7 cellular contexts compared by ENCODE assay signal in genomic region chr4:85498068-85498733, GRCh38. TPM values are rescaled to one million over a fixed set of nuclear protein-coding genes. Genes with fewer than 3 reads are reported as not detected.
DNase-seq lines count a peak whose midpoint lies in the region; ATAC-seq, FAIRE-seq and TF ChIP-seq lines count a peak whose summit lies in the region.

No MANE protein-coding gene starts in this region.

- no peaks in the 10 kb centered on the region for H3K9me3 ChIP-seq in Panc1 (ENCODE audit: control insufficient read depth, insufficient read depth, low read depth, low read length)
- no peaks in the 10 kb centered on the region for H3K9me3 ChIP-seq in testis
- H3K9me3 ChIP-seq in Caco-2, result no peaks in the 10 kb centered on the region

- no peaks in the 10 kb centered on the region for H3K9me3 Mint-ChIP-seq in Caco-2 (ENCODE audit: unreplicated experiment)

- H3K27ac Mint-ChIP-seq in Caco-2 (ENCODE audit: unreplicated experiment), result no peak overlapping the region

- no peaks in the 10 kb centered on the region for H3K27me3 Mint-ChIP-seq in Caco-2 (ENCODE audit: insufficient read depth, unreplicated experiment)

- BruUV-seq in Panc1 (replicated peaks; lab: Mats Ljungman, UMichigan) (no TSS peak), Caco-2 (replicated peaks; lab: Mats Ljungman, UMichigan) (no TSS peak)

- H3K4me1 Mint-ChIP-seq in Caco-2 (ENCODE audit: low read depth, unreplicated experiment), result peaks cover 11% of the 10 kb centered on the region

- H3K4me1 ChIP-seq in Panc1 (ENCODE audit: control insufficient read depth, insufficient read depth, low read length), result peaks cover 39% of the 10 kb centered on the region
- peaks cover 13% of the 10 kb centered on the region for H3K4me1 ChIP-seq in testis
- no peaks in the 10 kb centered on the region for H3K4me1 ChIP-seq in Caco-2

- no peak for DNase-seq in GM19239 (ENCODE audit: insufficient read length, low spot score)
- DNase-seq in Panc1 (ENCODE audit: low read depth, low spot score), result no peak
- peak in 29 of 42 donors; percentile 15 to 73 (median 35) for DNase-seq in head of caudate nucleus
- peak; percentile 57 for DNase-seq in testis
- no peak for DNase-seq in Caco-2
- no peak for DNase-seq in NCI-H1417 treated with DMSO at 0.1 percent for 48 hours (lab: John Stamatoyannopoulos, UW)

- in situ Hi-C loops in Panc1 (cut with HindIII; ENCODE audit: low pct_unique_long_range_greater_than_20kb, low sequenced_read_pairs), result no loop called here

- no peak for TF ChIP-seq CTCF in Panc1 (IDR thresholded peaks at IDR 0.05)
- TF ChIP-seq CTCF in testis (IDR thresholded peaks at IDR 0.05), result no peak
- TF ChIP-seq CTCF in Caco-2 (IDR thresholded peaks at IDR 0.05; ENCODE audit: insufficient read depth in 1 of 2, low read depth in 1 of 2, low read length in 1 of 2, severe bottlenecking in 1 of 2, unreplicated experiment in 1 of 2), result no peak

- ATAC-seq in HG03039 (IDR thresholded peaks at IDR 0.05; ENCODE audit: unreplicated experiment) (peak; percentile 98), Panc1 (peak; percentile 72)

- H3K27me3 ChIP-seq in Panc1 (ENCODE audit: control insufficient read depth, insufficient read depth, low read length) (no peaks in the 10 kb centered on the region), testis (no peaks in the 10 kb centered on the region), Caco-2 (replicated peaks; ENCODE audit: control insufficient read depth, insufficient read depth, low read length) (no peaks in the 10 kb centered on the region)

- CTCF ChIA-PET in Panc1 (lab: Charles Lee) (no interaction called here), Caco-2 (lab: Charles Lee) (no interaction called here)

- H3K36me3 Mint-ChIP-seq in Caco-2 (ENCODE audit: insufficient read depth, unreplicated experiment), result no peaks in the 10 kb centered on the region

- no peak overlapping the region for H3K4me3 Mint-ChIP-seq in Caco-2 (ENCODE audit: unreplicated experiment)

- H3K27ac ChIP-seq in Panc1 (ENCODE audit: low read length) (peak overlapping the region; percentile 99), testis (peak overlapping the region in 1 of 2 donors; percentile 66)

- no peak for TF ChIP-seq POLR2A in testis (IDR thresholded peaks at IDR 0.05)

- intact Hi-C loops in Panc1 (cut with micrococcal nuclease; ENCODE audit: unreplicated experiment) (no loop called here), head of caudate nucleus (cut with DNase I) (no loop called here), testis (cut with DNase I; ENCODE audit: low total_unique reads) (no loop called here), Caco-2 (cut with micrococcal nuclease; ENCODE audit: unreplicated experiment) (no loop called here)

- 50 to 61% methylated on average over 5 of the region's 5 CpGs for WGBS in testis, 2 donors

- H3K36me3 ChIP-seq in Panc1 (ENCODE audit: control insufficient read depth, insufficient read depth, low read length), result no peaks in the 10 kb centered on the region
- no peaks in the 10 kb centered on the region for H3K36me3 ChIP-seq in testis (ENCODE audit: low read depth, missing control alignments)
- H3K36me3 ChIP-seq in Caco-2 (ENCODE audit: control insufficient read depth, insufficient read depth, low read length), result no peaks in the 10 kb centered on the region

- peak; percentile 18 for FAIRE-seq in GM19239 (lab: Jason Lieb, UNC)

- POLR2A ChIA-PET in Panc1 (lab: Charles Lee), result interaction anchor here (0.7 kb wide), 1 partner anchor 242 kb away, joined by 3 read pairs; no protein-coding TSS in a partner anchor
- POLR2A ChIA-PET in Caco-2 (lab: Charles Lee), result no interaction called here

- H3K4me3 ChIP-seq in Panc1 (ENCODE audit: low read depth in 2 of 2, low read length in 2 of 2) (no peak overlapping the region), testis (no peak overlapping the region), Caco-2 (ENCODE audit: low read depth, low read length) (no peak overlapping the region)

RNA-seq across cellular contexts. Expression of gene ARHGAP24, which starts 23.3 kb away (rescaled TPM):
- total RNA-seq in Panc1 (2021; ENCODE audit: unreplicated experiment) (17.4 TPM), testis (1 to 10 TPM; 5.7 to 9.4 TPM), Caco-2 (2022) (2.5 and 2.8 TPM in 2 replicates)
- 10.7 TPM for polyA plus RNA-seq in Panc1 (2012; ENCODE audit: insufficient read length)
- 9.9 TPM for polyA plus RNA-seq in testis (ENCODE audit: insufficient read depth, low read depth, low replicate concordance)

Comparison
In these comparisons a context has a peak if more than half of its experiments do, and no peak if none do; other contexts are left out.
1. DNase-seq: peak in head of caudate nucleus (29 of 42) and testis (single experiment); none in GM19239 (single experiment), Panc1 (single experiment), Caco-2 (0 of 2) and NCI-H1417 treated with DMSO at 0.1 percent for 48 hours (single experiment).